In genomic region chr5:123414975-123415374, GRCh38 we compare ENCODE assay signal across 17 cellular contexts.
"Had no signal": no experiment of that assay in that cellular context is flagged by ENCODE, and none has a peak within 500 bp of the region (broad histone marks: within the 10 kb centered on the region; RNA-seq: fewer than 3 reads in every experiment).

No MANE protein-coding gene starts in this region.

- H3K9me3 ChIP-seq: ascending aorta, gastroesophageal sphincter, heart right ventricle, left lung, thoracic aorta had no signal

- H3K4me3 ChIP-seq: ascending aorta, gastroesophageal sphincter, heart right ventricle, left lung, SK-N-MC, thoracic aorta had no signal

- ATAC-seq: activated naive CD8-positive, alpha-beta T cell treated with anti-CD3 and anti-CD28 coated beads, Interleukin-2, amount 50 U/mL, for 24 hours; activated T-cell treated with anti-CD3 and anti-CD28 coated beads, Interleukin-2, amount 50 U/mL, for 4 hours; gastroesophageal sphincter; heart right ventricle; left lung; natural killer cell treated with Interleukin-12 subunit alpha and Interleukin-12 subunit beta and Interleukin-15 and Interleukin-18, amount 100 ng/mL, for 72 hours had no signal

- H3K27ac Mint-ChIP-seq: activated CD4-positive, alpha-beta memory T cell treated with anti-CD3 and anti-CD28 coated beads for 36 hours; activated naive CD8-positive, alpha-beta T cell treated with anti-CD3 and anti-CD28 coated beads, Interleukin-2, amount 50 U/mL, for 24 hours; natural killer cell treated with Interleukin-12 subunit alpha and Interleukin-12 subunit beta and Interleukin-15 and Interleukin-18, amount 100 ng/mL, for 72 hours had no signal

- H3K27me3 ChIP-seq: ascending aorta, gastroesophageal sphincter, heart right ventricle, left lung had no signal

- H3K4me3 Mint-ChIP-seq: activated CD4-positive, alpha-beta memory T cell treated with anti-CD3 and anti-CD28 coated beads for 36 hours; activated naive CD8-positive, alpha-beta T cell treated with anti-CD3 and anti-CD28 coated beads, Interleukin-2, amount 50 U/mL, for 24 hours; activated T-cell treated with anti-CD3 and anti-CD28 coated beads, Interleukin-2, amount 50 U/mL, for 4 hours; natural killer cell treated with Interleukin-12 subunit alpha and Interleukin-12 subunit beta and Interleukin-15 and Interleukin-18, amount 100 ng/mL, for 72 hours had no signal

- H3K27me3 Mint-ChIP-seq: activated CD4-positive, alpha-beta memory T cell treated with anti-CD3 and anti-CD28 coated beads for 36 hours; activated naive CD8-positive, alpha-beta T cell treated with anti-CD3 and anti-CD28 coated beads, Interleukin-2, amount 50 U/mL, for 24 hours; natural killer cell treated with Interleukin-12 subunit alpha and Interleukin-12 subunit beta and Interleukin-15 and Interleukin-18, amount 100 ng/mL, for 72 hours had no signal

- H3K4me1 ChIP-seq: ascending aorta had no signal

- H3K9me3 Mint-ChIP-seq: activated CD4-positive, alpha-beta memory T cell treated with anti-CD3 and anti-CD28 coated beads for 36 hours; activated naive CD8-positive, alpha-beta T cell treated with anti-CD3 and anti-CD28 coated beads, Interleukin-2, amount 50 U/mL, for 24 hours; activated T-cell treated with anti-CD3 and anti-CD28 coated beads, Interleukin-2, amount 50 U/mL, for 4 hours; natural killer cell treated with Interleukin-12 subunit alpha and Interleukin-12 subunit beta and Interleukin-15 and Interleukin-18, amount 100 ng/mL, for 72 hours had no signal

- H3K27ac ChIP-seq: ascending aorta, gastroesophageal sphincter, heart right ventricle, left lung, SK-N-MC, thoracic aorta had no signal

- FAIRE-seq: islet of Langerhans had no signal

- DNase-seq: activated CD4-positive, alpha-beta memory T cell treated with anti-CD3 and anti-CD28 coated beads for 36 hours; activated gamma-delta T cell treated with Interleukin-2 at 50 U/mL for 16 hours; activated naive CD8-positive, alpha-beta T cell treated with anti-CD3 and anti-CD28 coated beads, Interleukin-2, amount 50 U/mL, for 24 hours; activated T-cell treated with anti-CD3 and anti-CD28 coated beads, Interleukin-2, amount 50 U/mL, for 4 hours; dermis blood vessel endothelial cell; heart right ventricle; left lung; mammary epithelial cell; stimulated activated CD4-positive, alpha-beta T cell treated with anti-CD3 and anti-CD28 coated beads, Interleukin-1b, Interleukin-23, amount 100 ng/mL, for 48 hours; T-helper 1 cell; T1000 had no signal
